ENCODE assay signal across 13 cellular contexts in genomic region chrX:18884916-18885315, GRCh38.
A peak's percentile ranks its signal among the peaks of the same experiment; 100 is the strongest.
DNase-seq lines count a peak whose midpoint lies in the region; ATAC-seq and TF ChIP-seq lines count a peak whose summit lies in the region.
"Had no signal": no experiment of that assay in that cellular context is flagged by ENCODE, and none has a peak within 500 bp of the region (broad histone marks: within the 10 kb centered on the region; RNA-seq: fewer than 3 reads in every experiment).

No MANE protein-coding gene starts in this region.

- H3K9me3 ChIP-seq in adrenal gland (replicated peaks in 1 of 3) = no peaks in the 10 kb centered on the region
- H3K9me3 ChIP-seq: ovary had no signal

- H3K36me3 ChIP-seq in ACC112 (ENCODE audit: insufficient read depth, low read length) (no peaks in the 10 kb centered on the region), adrenal gland (replicated peaks in 1 of 2) (no peaks in the 10 kb centered on the region), mesendoderm (ENCODE audit: control insufficient read depth, insufficient read depth, low read length) (no peaks in the 10 kb centered on the region)
- H3K36me3 ChIP-seq: ovary had no signal

- WGBS in adrenal gland, 4 donors = 38 to 72% (median 47%) methylated on average over 1 to 4 of the region's 4 CpGs
- WGBS in mesendoderm (ENCODE audit: extremely low coverage, insufficient coverage, low lambda C conversion rate) = no CpG with 5 or more reads among the region's 4 CpGs

- H4K5ac ChIP-seq in mesendoderm (ENCODE audit: low read length) = no peak overlapping the region

- H3K27me3 ChIP-seq in ACC112 (ENCODE audit: insufficient read depth, low read length) (no peaks in the 10 kb centered on the region), adrenal gland (no peaks in the 10 kb centered on the region), mesendoderm (ENCODE audit: insufficient read depth, low read length, poor library complexity) (no peaks in the 10 kb centered on the region)
- H3K27me3 ChIP-seq: ovary had no signal

- H2BK15ac ChIP-seq in mesendoderm (replicated peaks; ENCODE audit: low read depth) = no peak overlapping the region

- no peaks in the 10 kb centered on the region for H3K79me1 ChIP-seq in mesendoderm (ENCODE audit: low read length)

- no peak overlapping the region for H3K4ac ChIP-seq in mesendoderm (ENCODE audit: low read depth, low read length)

- H2BK120ac ChIP-seq in mesendoderm (ENCODE audit: low read depth, low read length) = no peak overlapping the region

- peak; percentile 19 for DNase-seq in GM03348 (ENCODE audit: low spot score)
- peak in 4 of 7 donors; percentile 40 to 59 (median 47) for DNase-seq in adrenal gland
- peak; percentile 25 for DNase-seq in mesendoderm
- DNase-seq in DMS153 treated with DMSO at 0.1 percent for 48 hours (lab: John Stamatoyannopoulos, UW; ENCODE audit: unreplicated experiment) = no peak
- no peak for DNase-seq in NK-92 (lab: John Stamatoyannopoulos, UW; ENCODE audit: unreplicated experiment)
- DNase-seq in NCI-H748 (lab: John Stamatoyannopoulos, UW; ENCODE audit: unreplicated experiment) = no peak
- DNase-seq: activated CD4-positive, alpha-beta T cell treated with anti-CD3 and anti-CD28 coated beads, Interleukin-2, amount 50 U/mL, for 48 hours; DMS79; NCI-H2029 treated with DMSO at 0.1 percent for 48 hours; NCI-H69 had no signal

- H3K9ac ChIP-seq in mesendoderm (ENCODE audit: low read length) = no peak overlapping the region

- no peak overlapping the region for H3K23ac ChIP-seq in mesendoderm (ENCODE audit: low read length)

- no peak overlapping the region for H2AK5ac ChIP-seq in mesendoderm (ENCODE audit: low read length)

- H3K4me3 ChIP-seq in ACC112 (ENCODE audit: low read depth, low read length) = no peak overlapping the region
- H3K4me3 ChIP-seq in adrenal gland = no peak overlapping the region
- H3K4me3 ChIP-seq in mesendoderm (ENCODE audit: low read length) = no peak overlapping the region
- H3K4me3 ChIP-seq: ovary had no signal

- H2AFZ ChIP-seq in ACC112 (ENCODE audit: low read length, unreplicated experiment) = peak overlapping the region; percentile 50

- no peak for TF ChIP-seq CTCF in adrenal gland (IDR thresholded peaks at IDR 0.05)

- H3K4me1 ChIP-seq in ACC112 (ENCODE audit: control insufficient read depth, insufficient read depth, low read length, unreplicated experiment) (peaks cover 20% of the 10 kb centered on the region), adrenal gland (replicated peaks in 1 of 2) (peaks cover 14 to 17% of the 10 kb centered on the region in 2 donors), mesendoderm (ENCODE audit: control insufficient read depth, low read depth, low read length) (no peaks in the 10 kb centered on the region)

- H3K79me2 ChIP-seq in ACC112 (ENCODE audit: control insufficient read depth, insufficient read depth, low read length, unreplicated experiment) (no peaks in the 10 kb centered on the region), mesendoderm (ENCODE audit: control insufficient read depth, insufficient read depth, low read length) (no peaks in the 10 kb centered on the region)

- H3K27ac ChIP-seq in ACC112 (ENCODE audit: low read depth, low read length) = no peak overlapping the region
- H3K27ac ChIP-seq in adrenal gland = peak overlapping the region in 2 of 5 donors; percentile 88 to 93
- no peak overlapping the region for H3K27ac ChIP-seq in mesendoderm (ENCODE audit: low read depth, low read length)

- H3K56ac ChIP-seq in mesendoderm (ENCODE audit: low read length) = no peak overlapping the region

- H2BK5ac ChIP-seq in mesendoderm (ENCODE audit: low read length) = no peak overlapping the region

- no peak overlapping the region for H3K18ac ChIP-seq in mesendoderm (ENCODE audit: low read length)

- H4K8ac ChIP-seq in mesendoderm (ENCODE audit: low read depth, low read length) = no peak overlapping the region

- no peak for TF ChIP-seq POLR2A in adrenal gland (IDR thresholded peaks at IDR 0.05)

- H3K4me2 ChIP-seq in mesendoderm (ENCODE audit: low read length) = no peak overlapping the region

- intact Hi-C loops in adrenal gland (cut with DNase I) = no loop called here

- ATAC-seq in GM18873 (IDR thresholded peaks at IDR 0.05; ENCODE audit: low FRiP score, unreplicated experiment) = no peak

Comparison
In these comparisons a context has a peak if more than half of its experiments do, and no peak if none do; other contexts are left out.
1. DNase-seq: peak in GM03348 (single experiment), adrenal gland (4 of 7) and mesendoderm (single experiment); none in DMS153 treated with DMSO at 0.1 percent for 48 hours (single experiment), NK-92 (single experiment) and NCI-H748 (single experiment).